11 cellular contexts compared by ENCODE assay signal in the genomic region with DNA sequence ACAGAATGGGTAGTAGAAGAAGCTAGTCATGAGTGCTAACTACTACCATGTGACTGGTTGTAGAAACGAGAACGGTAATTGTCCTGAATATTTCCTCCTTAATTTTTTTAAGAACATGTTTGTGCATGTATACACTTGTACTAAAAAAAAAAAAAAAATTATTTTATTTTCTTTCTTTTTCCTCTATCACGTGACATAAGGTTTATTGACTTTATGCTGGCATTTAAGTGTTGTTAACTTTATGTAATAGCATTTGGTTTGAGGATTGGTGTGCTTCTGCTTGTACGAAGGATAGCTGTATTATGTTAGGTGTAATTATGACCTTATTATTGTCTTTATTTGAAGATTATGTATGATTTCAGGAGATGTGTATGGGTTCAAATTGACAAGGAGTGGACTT.
"Had no signal": no experiment of that assay in that cellular context is flagged by ENCODE, and none has a peak within 500 bp of the region (broad histone marks: within the 10 kb centered on the region; RNA-seq: fewer than 3 reads in every experiment).

No MANE protein-coding gene starts in this region.

- H3K9ac ChIP-seq: GM23248 had no signal

- ATAC-seq: GM23338, HCT116 had no signal

- H3K4me2 ChIP-seq: GM23338 had no signal

- H3K4me1 ChIP-seq: HAP-1 had no signal

- H3K27ac ChIP-seq: GM23248 had no signal

- FAIRE-seq: H1, H54 had no signal

- H3K4me3 ChIP-seq: GM23248, GM23338, HAP-1 had no signal

- H3K36me3 ChIP-seq: HAP-1 had no signal

- DNase-seq: GM23248, GOT3, H7, H9, HCEC 1CT, HFFc6 had no signal

- H3K9me3 ChIP-seq: HAP-1 had no signal

- H2AFZ ChIP-seq: GM23248, GM23338 had no signal
